In the genomic region with DNA sequence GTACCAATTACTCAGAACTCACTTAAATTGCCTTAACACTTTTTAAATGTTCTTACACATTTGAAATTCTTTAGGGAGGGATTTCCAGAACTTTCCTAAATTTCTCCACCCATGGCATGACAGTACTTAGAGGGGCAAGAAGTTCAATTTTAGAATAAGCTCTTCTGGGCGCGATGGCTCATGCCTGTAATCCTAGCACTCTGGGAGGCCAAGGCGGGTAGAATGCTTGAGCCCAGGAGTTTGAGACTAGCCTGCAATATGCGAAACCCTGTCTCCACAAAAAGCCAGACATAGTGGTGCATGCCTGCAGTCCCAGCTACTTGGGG, we compare ENCODE assay signal across 18 cellular contexts. TPM values are rescaled to one million over a fixed set of nuclear protein-coding genes. Genes with fewer than 3 reads are reported as not detected.
A peak's percentile ranks its signal among the peaks of the same experiment; 100 is the strongest.
DNase-seq lines count a peak whose midpoint lies in the region; ATAC-seq, FAIRE-seq and TF ChIP-seq lines count a peak whose summit lies in the region.
"Had no signal": no experiment of that assay in that cellular context is flagged by ENCODE, and none has a peak within 500 bp of the region (broad histone marks: within the 10 kb centered on the region; RNA-seq: fewer than 3 reads in every experiment).

No MANE protein-coding gene starts in this region.

- DNase-seq in HFFc6 (no peak), K562 (ENCODE audit: extremely low read depth in 1 of 4, low spot score in 3 of 4) (peak in 1 of 4 experiments; percentile 48), mesothelial cell of epicardium (ENCODE audit: low spot score in 2 of 2, unreplicated experiment in 2 of 2) (no peak), testis (no peak), NCI-H446 treated with DMSO at 0.1 percent for 48 hours (lab: John Stamatoyannopoulos, UW) (no peak)
- DNase-seq in activated T-cell treated with anti-CD3 and anti-CD28 coated beads, Interleukin-2, amount 50 U/mL, for 72 hours: no peak
- DNase-seq: BE2C; CD8-positive, alpha-beta T cell; Karpas-422; MM.1S; NCI-H2029; NCI-H2171 treated with DMSO at 0.1 percent for 48 hours; NCI-H510A; Peyer's patch; SJCRH30 had no signal

- no peak for TF ChIP-seq EP300 in K562 (IDR thresholded peaks at IDR 0.05; ENCODE audit: low read length)

- peak overlapping the region; percentile 64 for H2AFZ ChIP-seq in K562 (ENCODE audit: low read depth, low read length)

- in situ Hi-C loops in K562 (cut with MboI): no loop called here

- intact Hi-C loops in K562 (cut with micrococcal nuclease) (no loop called here), testis (cut with DNase I; ENCODE audit: low total_unique reads) (no loop called here)

- H3K4me1 ChIP-seq in K562 (replicated peaks in 1 of 2; ENCODE audit: control insufficient read depth in 2 of 2, insufficient read depth in 2 of 2, low read length in 2 of 2) (peaks cover 59 to 74% of the 10 kb centered on the region in 2 experiments), testis (peaks cover 74% of the 10 kb centered on the region)
- H3K4me1 ChIP-seq: SJCRH30 had no signal

- TF ChIP-seq POLR2A in K562 (conservative IDR thresholded peaks at IDR 0.05): no peak
- no peak for TF ChIP-seq POLR2A in testis (IDR thresholded peaks at IDR 0.05)

- H3K36me3 ChIP-seq in K562 (ENCODE audit: control insufficient read depth, insufficient read depth, low read length) (peaks cover 57% of the 10 kb centered on the region; the same call in 2 of the 3 replicates), testis (ENCODE audit: low read depth, missing control alignments) (no peaks in the 10 kb centered on the region)
- H3K36me3 ChIP-seq: SJCRH30 had no signal

- CTCF ChIA-PET in K562 (lab: Yijun Ruan, JAX; ENCODE audit: low intra/inter-chr PET ratio): no interaction called here

- H3K27me3 Mint-ChIP-seq in HFFc6 (ENCODE audit: insufficient read depth) (peaks cover 4% of the 10 kb centered on the region), mesothelial cell of epicardium (ENCODE audit: low read depth) (no peaks in the 10 kb centered on the region)
- H3K27me3 Mint-ChIP-seq in activated T-cell treated with anti-CD3 and anti-CD28 coated beads, Interleukin-2, amount 50 U/mL, for 72 hours (ENCODE audit: low read depth): no peaks in the 10 kb centered on the region

- TF ChIP-seq CTCF in HFFc6 (IDR thresholded peaks at IDR 0.05) (no peak), K562 (IDR thresholded peaks at IDR 0.05 in 2 of 3, conservative IDR thresholded peaks at IDR 0.05 in 1 of 3; ENCODE audit: insufficient read depth in 2 of 3, low read depth in 1 of 3, low read length in 3 of 3) (no peak), mesothelial cell of epicardium (IDR thresholded peaks at IDR 0.05; ENCODE audit: unreplicated experiment) (no peak), testis (IDR thresholded peaks at IDR 0.05) (no peak)

- H3K27me3 ChIP-seq in K562 (ENCODE audit: control insufficient read depth in 2 of 2, insufficient read depth in 2 of 2, low read length in 2 of 2) (no peaks in the 10 kb centered on the region), testis (no peaks in the 10 kb centered on the region)
- H3K27me3 ChIP-seq: BE2C, Peyer's patch, SJCRH30 had no signal

- FAIRE-seq in K562 (lab: Jason Lieb, UNC): no peak
- FAIRE-seq: H54, HepG2 had no signal

- H3K79me2 ChIP-seq in K562 (ENCODE audit: control insufficient read depth, insufficient read depth, low read length): peaks cover 8% of the 10 kb centered on the region; the same call in 2 of the 3 replicates

- ATAC-seq in K562 (peak; percentile 26), HG03280 (IDR thresholded peaks at IDR 0.05; ENCODE audit: unreplicated experiment) (no peak)
- no peak for ATAC-seq in activated T-cell treated with anti-CD3 and anti-CD28 coated beads, Interleukin-2, amount 50 U/mL, for 72 hours (replicated peaks in 1 of 2)
- ATAC-seq: CD8-positive, alpha-beta T cell; HepG2 had no signal

- H3K9ac ChIP-seq in K562 (ENCODE audit: insufficient read depth in 1 of 2, low read depth in 2 of 2, low read length in 2 of 2): peak overlapping the region; percentile 60 to 86

- POLR2A ChIA-PET in K562 (lab: Yijun Ruan, JAX): interaction anchor here (0.7 to 2.0 kb wide), 8 partner anchors 10 to 33 kb away, joined by 3 to 9 read pairs (median 6); a partner anchor contains a TSS

- no peaks in the 10 kb centered on the region for H4K20me1 ChIP-seq in K562 (replicated peaks; ENCODE audit: control insufficient read depth, insufficient read depth, low read length)

- no peaks in the 10 kb centered on the region for H3K9me3 Mint-ChIP-seq in HFFc6
- no peaks in the 10 kb centered on the region for H3K9me3 Mint-ChIP-seq in mesothelial cell of epicardium
- H3K9me3 Mint-ChIP-seq in activated T-cell treated with anti-CD3 and anti-CD28 coated beads, Interleukin-2, amount 50 U/mL, for 72 hours: no peaks in the 10 kb centered on the region
- H3K9me3 Mint-ChIP-seq: CD8-positive, alpha-beta T cell had no signal

- H3K4me3 ChIP-seq in K562: no peak overlapping the region
- no peak overlapping the region for H3K4me3 ChIP-seq in testis
- H3K4me3 ChIP-seq: Peyer's patch, SJCRH30 had no signal

- no TSS peak for BruUV-seq in K562 (replicated peaks; lab: Mats Ljungman, UMichigan)

- H3K9me1 ChIP-seq in K562 (ENCODE audit: control insufficient read depth, insufficient read depth, low read length): peaks cover 6% of the 10 kb centered on the region

- H3K4me2 ChIP-seq in K562 (ENCODE audit: insufficient read depth, low read length): peak overlapping the region; percentile 79; the same call in 1 of the 2 replicates

- H3K27ac Mint-ChIP-seq in HFFc6: peak overlapping the region; percentile 25; the same call in 1 of the 2 replicates
- H3K27ac Mint-ChIP-seq in mesothelial cell of epicardium: peak overlapping the region; percentile 81
- no peak overlapping the region for H3K27ac Mint-ChIP-seq in activated T-cell treated with anti-CD3 and anti-CD28 coated beads, Interleukin-2, amount 50 U/mL, for 72 hours
- H3K27ac Mint-ChIP-seq: CD8-positive, alpha-beta T cell had no signal

- peaks cover 26% of the 10 kb centered on the region for H3K4me1 Mint-ChIP-seq in HFFc6 (ENCODE audit: low read depth)
- H3K4me1 Mint-ChIP-seq in mesothelial cell of epicardium: peaks cover 21% of the 10 kb centered on the region
- H3K4me1 Mint-ChIP-seq in activated T-cell treated with anti-CD3 and anti-CD28 coated beads, Interleukin-2, amount 50 U/mL, for 72 hours (ENCODE audit: low read depth): peaks cover 5% of the 10 kb centered on the region

- H3K4me3 Mint-ChIP-seq in HFFc6: no peak overlapping the region
- H3K4me3 Mint-ChIP-seq in mesothelial cell of epicardium: no peak overlapping the region
- no peak overlapping the region for H3K4me3 Mint-ChIP-seq in activated T-cell treated with anti-CD3 and anti-CD28 coated beads, Interleukin-2, amount 50 U/mL, for 72 hours
- H3K4me3 Mint-ChIP-seq: CD8-positive, alpha-beta T cell had no signal

- H3K27ac ChIP-seq in K562 (ENCODE audit: extremely low read depth, low read depth, low read length) (peak overlapping the region; percentile 88), testis (peak overlapping the region; percentile 27 to 62)
- H3K27ac ChIP-seq: Peyer's patch, SJCRH30 had no signal

- TF ChIP-seq RAD21 in K562 (CRISPR knock-in tag; conservative IDR thresholded peaks at IDR 0.05 in 1 of 2, IDR thresholded peaks at IDR 0.05 in 1 of 2): no peak

- 11% methylated on average over 4 of the region's 4 CpGs for WGBS in K562 (ENCODE audit: insufficient coverage, low coverage, missing lambda C conversion rate)
- WGBS in testis, 2 donors: 80 to 85% methylated on average over 4 of the region's 4 CpGs

- no peaks in the 10 kb centered on the region for H3K9me3 ChIP-seq in K562 (replicated peaks; ENCODE audit: control insufficient read depth, insufficient read depth, low read depth, low read length)
- H3K9me3 ChIP-seq in testis: no peaks in the 10 kb centered on the region
- H3K9me3 ChIP-seq: BE2C, Peyer's patch, SJCRH30 had no signal

- H3K36me3 Mint-ChIP-seq in HFFc6 (ENCODE audit: low read depth): peaks cover 15% of the 10 kb centered on the region; the same call in 1 of the 2 replicates
- peaks cover 7% of the 10 kb centered on the region for H3K36me3 Mint-ChIP-seq in mesothelial cell of epicardium
- peaks cover 0 to 1% of the 10 kb centered on the region in 2 donors for H3K36me3 Mint-ChIP-seq in activated T-cell treated with anti-CD3 and anti-CD28 coated beads, Interleukin-2, amount 50 U/mL, for 72 hours (ENCODE audit: insufficient read depth in 2 of 2)

RNA-seq across cellular contexts. Expression of a gene that starts 10.6 kb away (rescaled TPM):
- 10 to 100 TPM; 11.2 to 13.6 (median 11.9) TPM for total RNA-seq in HFFc6 (2021; fragmentation: NEBNext Ultra II Directional; extraction: Animal tissue kit (Norgen Biotek cat#: 25700))
- 29.4 and 66.9 TPM in 2 replicates for total RNA-seq in K562 (2011; cell fraction: chromatin; rRNA removed; ENCODE audit: low replicate concordance)
- 33.2 and 33.8 TPM in 2 replicates for total RNA-seq in K562 (2011; cell fraction: nucleolus; rRNA removed)
- 38.1 and 45.6 TPM in 2 replicates for total RNA-seq in K562 (2011; cell fraction: nucleoplasm; rRNA removed)
- total RNA-seq in K562 (2014; rRNA removed) (11.1 and 12.9 TPM in 2 replicates), K562 (2014; rRNA removed; fragmentation: Illumina TruSeq; extraction: Trizol) (2.8 and 3.6 TPM in 2 replicates), K562 (2015; rRNA removed; fragmentation: Illumina TruSeq; extraction: Trizol) (4.3 and 5.3 TPM in 2 replicates), K562 (2021) (8.9 and 9.1 TPM in 2 replicates), mesothelial cell of epicardium (14.3 to 17.4 TPM (median 15.1 TPM) in 3 replicates), testis (10 to 100 TPM; 75.9 to 77.2 TPM)
- polyA plus RNA-seq in K562 (2011; rRNA removed) (11.0 and 11.7 TPM in 2 replicates), K562 (2014; fragmentation: Illumina TruSeq; extraction: Trizol) (3.8 and 5.1 TPM in 2 replicates), K562 (2014; fragmentation: Nextera tagmentation; extraction: Ambion mirVana) (1 to 10 TPM in 1 of 2 experiments, under 1 TPM in 1; 0.48 to 1.4 TPM), K562 (2014; rRNA removed) (9.4 and 9.8 TPM in 2 replicates), testis (ENCODE audit: insufficient read depth, low read depth, low replicate concordance) (28.1 TPM)
- polyA plus RNA-seq in K562 (2011; cell fraction: cytosol; rRNA removed): 16.4 and 28.8 TPM in 2 replicates
- polyA plus RNA-seq in K562 (2011; cell fraction: nucleus; rRNA removed): 22.8 and 31.3 TPM in 2 replicates
- polyA plus RNA-seq in K562 (2012): 7.3 and 11.6 TPM in 2 replicates
- polyA minus RNA-seq in K562 (2011; rRNA and poly(A)+ RNA removed): 5.0 and 9.2 TPM in 2 replicates
- polyA minus RNA-seq in K562 (2011; cell fraction: cytosol; rRNA and poly(A)+ RNA removed): 5.5 and 12.1 TPM in 2 replicates
- 5.3 and 8.0 TPM in 2 replicates for polyA minus RNA-seq in K562 (2011; cell fraction: nucleus; rRNA and poly(A)+ RNA removed)
- total RNA-seq in activated T-cell treated with anti-CD3 and anti-CD28 coated beads, Interleukin-2, amount 50 U/mL, for 72 hours: 1 to 10 TPM; 6.6 to 7.6 TPM

RNA-seq across cellular contexts. Expression of a gene that starts 13.4 kb away (rescaled TPM):
- 1 to 10 TPM; 3.4 to 5.1 (median 4.2) TPM for total RNA-seq in HFFc6 (2021; fragmentation: NEBNext Ultra II Directional; extraction: Animal tissue kit (Norgen Biotek cat#: 25700))
- 48.8 and 135 TPM in 2 replicates for total RNA-seq in K562 (2011; cell fraction: chromatin; rRNA removed; ENCODE audit: low replicate concordance)
- total RNA-seq in K562 (2011; cell fraction: nucleolus; rRNA removed): 68.7 and 80.4 TPM in 2 replicates
- total RNA-seq in K562 (2011; cell fraction: nucleoplasm; rRNA removed): 60.3 and 66.2 TPM in 2 replicates
- total RNA-seq in K562 (2014; rRNA removed) (8.9 and 12.9 TPM in 2 replicates), K562 (2014; rRNA removed; fragmentation: Illumina TruSeq; extraction: Trizol) (4.1 and 5.2 TPM in 2 replicates), K562 (2015; rRNA removed; fragmentation: Illumina TruSeq; extraction: Trizol) (6.9 TPM in 2 replicates), K562 (2021) (13.5 and 14.0 TPM in 2 replicates), mesothelial cell of epicardium (16.6 to 17.0 TPM (median 16.9 TPM) in 3 replicates), testis (100 to 1,000 TPM in 1 of 2 donors, 10 to 100 TPM in 1; 98.2 to 118 TPM)
- polyA plus RNA-seq in K562 (2011; rRNA removed) (5.7 and 10.9 TPM in 2 replicates), K562 (2014; fragmentation: Illumina TruSeq; extraction: Trizol) (9.4 and 10.2 TPM in 2 replicates), K562 (2014; fragmentation: Nextera tagmentation; extraction: Ambion mirVana) (under 1 TPM; 0.10 to 0.39 TPM), K562 (2014; rRNA removed) (12.8 and 14.4 TPM in 2 replicates), testis (ENCODE audit: insufficient read depth, low read depth, low replicate concordance) (46.7 TPM)
- polyA plus RNA-seq in K562 (2011; cell fraction: cytosol; rRNA removed): 5.9 and 9.1 TPM in 2 replicates
- polyA plus RNA-seq in K562 (2011; cell fraction: nucleus; rRNA removed): 58.7 and 74.2 TPM in 2 replicates
- polyA plus RNA-seq in K562 (2012): 9.7 and 11.6 TPM in 2 replicates
- polyA minus RNA-seq in K562 (2011; rRNA and poly(A)+ RNA removed): 7.4 and 9.0 TPM in 2 replicates
- 6.6 and 7.6 TPM in 2 replicates for polyA minus RNA-seq in K562 (2011; cell fraction: cytosol; rRNA and poly(A)+ RNA removed)
- 30.6 and 37.0 TPM in 2 replicates for polyA minus RNA-seq in K562 (2011; cell fraction: nucleus; rRNA and poly(A)+ RNA removed)
- 1 to 10 TPM; 3.1 to 3.9 TPM for total RNA-seq in activated T-cell treated with anti-CD3 and anti-CD28 coated beads, Interleukin-2, amount 50 U/mL, for 72 hours

RNA-seq across cellular contexts. Expression of a gene that starts 13.5 kb away (rescaled TPM):
- total RNA-seq in HFFc6 (2021; fragmentation: NEBNext Ultra II Directional; extraction: Animal tissue kit (Norgen Biotek cat#: 25700)): 10 to 100 TPM; 45.4 to 68.6 (median 50.1) TPM
- total RNA-seq in K562 (2011; cell fraction: chromatin; rRNA removed; ENCODE audit: low replicate concordance): 300 and 317 TPM in 2 replicates
- 170 and 180 TPM in 2 replicates for total RNA-seq in K562 (2011; cell fraction: nucleolus; rRNA removed)
- total RNA-seq in K562 (2011; cell fraction: nucleoplasm; rRNA removed): 229 and 244 TPM in 2 replicates
- total RNA-seq in K562 (2014; rRNA removed): 128 and 149 TPM in 2 replicates
- total RNA-seq in K562 (2014; rRNA removed; fragmentation: Illumina TruSeq; extraction: Trizol): 160 and 175 TPM in 2 replicates
- total RNA-seq in K562 (2015; rRNA removed; fragmentation: Illumina TruSeq; extraction: Trizol): 145 and 147 TPM in 2 replicates
- 134 and 135 TPM in 2 replicates for total RNA-seq in K562 (2021)
- 289 and 319 TPM in 2 replicates for polyA plus RNA-seq in K562 (2011; rRNA removed)
- polyA plus RNA-seq in K562 (2011; cell fraction: cytosol; rRNA removed): 191 and 459 TPM in 2 replicates
- polyA plus RNA-seq in K562 (2011; cell fraction: nucleus; rRNA removed): 324 and 334 TPM in 2 replicates
- 100 and 156 TPM in 2 replicates for polyA plus RNA-seq in K562 (2012)
- polyA plus RNA-seq in K562 (2014; fragmentation: Illumina TruSeq; extraction: Trizol): 220 and 222 TPM in 2 replicates
- polyA plus RNA-seq in K562 (2014; fragmentation: Nextera tagmentation; extraction: Ambion mirVana): 100 to 1,000 TPM; 502 to 512 TPM
- 245 and 256 TPM in 2 replicates for polyA plus RNA-seq in K562 (2014; rRNA removed)
- polyA minus RNA-seq in K562 (2011; rRNA and poly(A)+ RNA removed): 167 and 184 TPM in 2 replicates
- 56.9 and 60.7 TPM in 2 replicates for polyA minus RNA-seq in K562 (2011; cell fraction: cytosol; rRNA and poly(A)+ RNA removed)
- 51.2 and 86.4 TPM in 2 replicates for polyA minus RNA-seq in K562 (2011; cell fraction: nucleus; rRNA and poly(A)+ RNA removed)
- 76.4 to 82.4 TPM (median 78.7 TPM) in 3 replicates for total RNA-seq in mesothelial cell of epicardium
- total RNA-seq in testis: 10 to 100 TPM; 65.0 to 76.4 TPM
- 72.2 TPM for polyA plus RNA-seq in testis (ENCODE audit: insufficient read depth, low read depth, low replicate concordance)
- 10 to 100 TPM; 86.9 to 93.6 TPM for total RNA-seq in activated T-cell treated with anti-CD3 and anti-CD28 coated beads, Interleukin-2, amount 50 U/mL, for 72 hours

RNA-seq across cellular contexts. Expression of a gene that starts 30.0 kb away (rescaled TPM):
- total RNA-seq in HFFc6 (2021; fragmentation: NEBNext Ultra II Directional; extraction: Animal tissue kit (Norgen Biotek cat#: 25700)): not detected
- total RNA-seq in K562 (2011; cell fraction: chromatin; rRNA removed; ENCODE audit: low replicate concordance): 1.6 and 3.6 TPM in 2 replicates
- total RNA-seq in K562 (2011; cell fraction: nucleolus; rRNA removed): 1.3 and 3.7 TPM in 2 replicates
- total RNA-seq in K562 (2011; cell fraction: nucleoplasm; rRNA removed): 2.0 and 2.9 TPM in 2 replicates
- total RNA-seq in K562 (2014; rRNA removed) (0.24 TPM in 1 of 2 replicates, not detected in the other), K562 (2014; rRNA removed; fragmentation: Illumina TruSeq; extraction: Trizol) (0.36 TPM in 1 of 2 replicates, not detected in the other), K562 (2015; rRNA removed; fragmentation: Illumina TruSeq; extraction: Trizol) (0.11 and 0.22 TPM in 2 replicates), K562 (2021) (0.40 and 0.62 TPM in 2 replicates), mesothelial cell of epicardium (0.56 to 1.1 TPM (median 0.63 TPM) in 3 replicates), testis (under 1 TPM; 0.71 to 0.93 TPM)
- polyA plus RNA-seq in K562 (2011; rRNA removed) (0.18 and 0.56 TPM in 2 replicates), K562 (2014; fragmentation: Illumina TruSeq; extraction: Trizol) (0.64 and 1.1 TPM in 2 replicates), K562 (2014; fragmentation: Nextera tagmentation; extraction: Ambion mirVana) (under 1 TPM; 0.11 to 0.28 TPM), K562 (2014; rRNA removed) (0.34 and 0.50 TPM in 2 replicates), testis (ENCODE audit: insufficient read depth, low read depth, low replicate concordance) (7.6 TPM)
- 0.29 and 2.3 TPM in 2 replicates for polyA plus RNA-seq in K562 (2011; cell fraction: cytosol; rRNA removed)
- 0.46 and 2.7 TPM in 2 replicates for polyA plus RNA-seq in K562 (2011; cell fraction: nucleus; rRNA removed)
- polyA plus RNA-seq in K562 (2012): 0.60 and 0.68 TPM in 2 replicates
- 0.12 and 0.39 TPM in 2 replicates for polyA minus RNA-seq in K562 (2011; rRNA and poly(A)+ RNA removed)
- polyA minus RNA-seq in K562 (2011; cell fraction: cytosol; rRNA and poly(A)+ RNA removed): 1.1 TPM in 1 of 2 replicates, not detected in the other
- polyA minus RNA-seq in K562 (2011; cell fraction: nucleus; rRNA and poly(A)+ RNA removed): 0.33 and 1.8 TPM in 2 replicates
- total RNA-seq in activated T-cell treated with anti-CD3 and anti-CD28 coated beads, Interleukin-2, amount 50 U/mL, for 72 hours: not detected
- total RNA-seq: CD8-positive, alpha-beta T cell had no signal

RNA-seq across cellular contexts. Expression of a gene that starts 31.8 kb away (rescaled TPM):
- under 1 TPM in 4 of 6 experiments, not detected in 2; 0.09 to 0.31 (median 0.19) TPM for total RNA-seq in HFFc6 (2021; fragmentation: NEBNext Ultra II Directional; extraction: Animal tissue kit (Norgen Biotek cat#: 25700))
- 9.8 and 27.8 TPM in 2 replicates for total RNA-seq in K562 (2011; cell fraction: chromatin; rRNA removed; ENCODE audit: low replicate concordance)
- 17.6 and 22.0 TPM in 2 replicates for total RNA-seq in K562 (2011; cell fraction: nucleolus; rRNA removed)
- 8.9 and 10.8 TPM in 2 replicates for total RNA-seq in K562 (2011; cell fraction: nucleoplasm; rRNA removed)
- 0.16 TPM in 1 of 2 replicates, not detected in the other for total RNA-seq in K562 (2014; rRNA removed)
- total RNA-seq in K562 (2014; rRNA removed; fragmentation: Illumina TruSeq; extraction: Trizol): 0.11 TPM in 1 of 2 replicates, not detected in the other
- 0.14 and 0.19 TPM in 2 replicates for total RNA-seq in K562 (2015; rRNA removed; fragmentation: Illumina TruSeq; extraction: Trizol)
- total RNA-seq in K562 (2021): 0.63 and 1.3 TPM in 2 replicates
- polyA plus RNA-seq in K562 (2011; rRNA removed): 0.55 and 1.1 TPM in 2 replicates
- 0.16 and 1.3 TPM in 2 replicates for polyA plus RNA-seq in K562 (2011; cell fraction: cytosol; rRNA removed)
- 8.8 and 30.5 TPM in 2 replicates for polyA plus RNA-seq in K562 (2011; cell fraction: nucleus; rRNA removed)
- 0.20 and 0.36 TPM in 2 replicates for polyA plus RNA-seq in K562 (2012)
- 0.11 and 0.15 TPM in 2 replicates for polyA plus RNA-seq in K562 (2014; fragmentation: Illumina TruSeq; extraction: Trizol)
- not detected for polyA plus RNA-seq in K562 (2014; fragmentation: Nextera tagmentation; extraction: Ambion mirVana)
- 0.53 and 1.0 TPM in 2 replicates for polyA plus RNA-seq in K562 (2014; rRNA removed)
- polyA minus RNA-seq in K562 (2011; rRNA and poly(A)+ RNA removed): 0.06 and 0.21 TPM in 2 replicates
- 1.4 and 1.7 TPM in 2 replicates for polyA minus RNA-seq in K562 (2011; cell fraction: cytosol; rRNA and poly(A)+ RNA removed)
- polyA minus RNA-seq in K562 (2011; cell fraction: nucleus; rRNA and poly(A)+ RNA removed): 2.0 and 4.7 TPM in 2 replicates
- total RNA-seq in mesothelial cell of epicardium: 5.6 to 6.8 TPM (median 6.4 TPM) in 3 replicates
- 1 to 10 TPM; 3.5 to 4.3 TPM for total RNA-seq in testis
- 4.3 TPM for polyA plus RNA-seq in testis (ENCODE audit: insufficient read depth, low read depth, low replicate concordance)
- total RNA-seq in activated T-cell treated with anti-CD3 and anti-CD28 coated beads, Interleukin-2, amount 50 U/mL, for 72 hours: under 1 TPM in 1 of 2 donors, not detected in 1; 0.19 TPM
- total RNA-seq: CD8-positive, alpha-beta T cell had no signal
